ENCODE assay signal across 1 cellular context in genomic region chr1:101410048-101410878, GRCh38.
TF ChIP-seq lines count a peak whose summit lies in the region.

No MANE protein-coding gene starts in this region.

TF ChIP-seq in GM12878, 131 proteins besides CTCF, POLR2A, EP300 and RAD21 (continued from another document):
- TF ChIP-seq MYC (IDR thresholded peaks at IDR 0.05; ENCODE audit: insufficient read depth, insufficient read length, insufficient replicate concordance, low read length, severe bottlenecking) (no peak), SRF (IDR thresholded peaks at IDR 0.05; ENCODE audit: low read depth in 2 of 2, low read length in 2 of 2) (no peak), MTA3 (IDR thresholded peaks at IDR 0.05; ENCODE audit: borderline replicate concordance, low read length) (0 out of 2 replicates have a peak, but pooled peaks have one; percentile 55), ZNF274 (IDR thresholded peaks at IDR 0.05; ENCODE audit: insufficient read depth, insufficient read length) (no peak), TAF1 (IDR thresholded peaks at IDR 0.05; ENCODE audit: borderline replicate concordance, low read depth, low read length) (peak; percentile 74), SIN3A (IDR thresholded peaks at IDR 0.05; ENCODE audit: low read depth, low read length) (no peak), ASH2L (IDR thresholded peaks at IDR 0.05; ENCODE audit: borderline replicate concordance, low read depth) (no peak), BMI1 (IDR thresholded peaks at IDR 0.05; ENCODE audit: borderline replicate concordance) (peak; percentile 59; the same call in 1 of the 2 replicates), SMAD5 (IDR thresholded peaks at IDR 0.05; ENCODE audit: low read depth) (peak; percentile 87), MLLT1 (IDR thresholded peaks at IDR 0.05) (peak; percentile 87), JUNB (IDR thresholded peaks at IDR 0.05) (peak; percentile 87), ZNF24 (IDR thresholded peaks at IDR 0.05) (peak; percentile 77), NFIC (IDR thresholded peaks at IDR 0.05; ENCODE audit: low read depth, low read length) (peak; percentile 93), ZNF687 (IDR thresholded peaks at IDR 0.05) (peak; percentile 83), SMC3 (IDR thresholded peaks at IDR 0.05; ENCODE audit: borderline replicate concordance, low read length) (no peak; the same call in none of the 2 replicates), NR2F1 (conservative IDR thresholded peaks at IDR 0.05) (peak; percentile 92), MYB (IDR thresholded peaks at IDR 0.05; ENCODE audit: borderline replicate concordance, low read depth, low read length) (no peak), NFYA (IDR thresholded peaks at IDR 0.05; ENCODE audit: borderline replicate concordance, low read depth, low read length) (no peak), ZBED1 (IDR thresholded peaks at IDR 0.05; ENCODE audit: borderline replicate concordance) (peak; percentile 99)
- TF ChIP-seq, protein P1, sequence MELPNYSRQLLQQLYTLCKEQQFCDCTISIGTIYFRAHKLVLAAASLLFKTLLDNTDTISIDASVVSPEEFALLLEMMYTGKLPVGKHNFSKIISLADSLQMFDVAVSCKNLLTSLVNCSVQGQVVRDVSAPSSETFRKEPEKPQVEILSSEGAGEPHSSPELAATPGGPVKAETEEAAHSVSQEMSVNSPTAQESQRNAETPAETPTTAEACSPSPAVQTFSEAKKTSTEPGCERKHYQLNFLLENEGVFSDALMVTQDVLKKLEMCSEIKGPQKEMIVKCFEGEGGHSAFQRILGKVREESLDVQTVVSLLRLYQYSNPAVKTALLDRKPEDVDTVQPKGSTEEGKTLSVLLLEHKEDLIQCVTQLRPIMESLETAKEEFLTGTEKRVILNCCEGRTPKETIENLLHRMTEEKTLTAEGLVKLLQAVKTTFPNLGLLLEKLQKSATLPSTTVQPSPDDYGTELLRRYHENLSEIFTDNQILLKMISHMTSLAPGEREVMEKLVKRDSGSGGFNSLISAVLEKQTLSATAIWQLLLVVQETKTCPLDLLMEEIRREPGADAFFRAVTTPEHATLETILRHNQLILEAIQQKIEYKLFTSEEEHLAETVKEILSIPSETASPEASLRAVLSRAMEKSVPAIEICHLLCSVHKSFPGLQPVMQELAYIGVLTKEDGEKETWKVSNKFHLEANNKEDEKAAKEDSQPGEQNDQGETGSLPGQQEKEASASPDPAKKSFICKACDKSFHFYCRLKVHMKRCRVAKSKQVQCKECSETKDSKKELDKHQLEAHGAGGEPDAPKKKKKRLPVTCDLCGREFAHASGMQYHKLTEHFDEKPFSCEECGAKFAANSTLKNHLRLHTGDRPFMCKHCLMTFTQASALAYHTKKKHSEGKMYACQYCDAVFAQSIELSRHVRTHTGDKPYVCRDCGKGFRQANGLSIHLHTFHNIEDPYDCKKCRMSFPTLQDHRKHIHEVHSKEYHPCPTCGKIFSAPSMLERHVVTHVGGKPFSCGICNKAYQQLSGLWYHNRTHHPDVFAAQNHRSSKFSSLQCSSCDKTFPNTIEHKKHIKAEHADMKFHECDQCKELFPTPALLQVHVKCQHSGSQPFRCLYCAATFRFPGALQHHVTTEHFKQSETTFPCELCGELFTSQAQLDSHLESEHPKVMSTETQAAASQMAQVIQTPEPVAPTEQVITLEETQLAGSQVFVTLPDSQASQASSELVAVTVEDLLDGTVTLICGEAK (IDR thresholded peaks at IDR 0.05; ENCODE audit: borderline replicate concordance) = no peak
- TF ChIP-seq, protein P2, sequence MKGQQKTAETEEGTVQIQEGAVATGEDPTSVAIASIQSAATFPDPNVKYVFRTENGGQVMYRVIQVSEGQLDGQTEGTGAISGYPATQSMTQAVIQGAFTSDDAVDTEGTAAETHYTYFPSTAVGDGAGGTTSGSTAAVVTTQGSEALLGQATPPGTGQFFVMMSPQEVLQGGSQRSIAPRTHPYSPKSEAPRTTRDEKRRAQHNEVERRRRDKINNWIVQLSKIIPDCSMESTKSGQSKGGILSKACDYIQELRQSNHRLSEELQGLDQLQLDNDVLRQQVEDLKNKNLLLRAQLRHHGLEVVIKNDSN (IDR thresholded peaks at IDR 0.05; ENCODE audit: borderline replicate concordance, extremely low read length, insufficient read depth, low read depth, low read length) = no peak
- TF ChIP-seq, protein P3, sequence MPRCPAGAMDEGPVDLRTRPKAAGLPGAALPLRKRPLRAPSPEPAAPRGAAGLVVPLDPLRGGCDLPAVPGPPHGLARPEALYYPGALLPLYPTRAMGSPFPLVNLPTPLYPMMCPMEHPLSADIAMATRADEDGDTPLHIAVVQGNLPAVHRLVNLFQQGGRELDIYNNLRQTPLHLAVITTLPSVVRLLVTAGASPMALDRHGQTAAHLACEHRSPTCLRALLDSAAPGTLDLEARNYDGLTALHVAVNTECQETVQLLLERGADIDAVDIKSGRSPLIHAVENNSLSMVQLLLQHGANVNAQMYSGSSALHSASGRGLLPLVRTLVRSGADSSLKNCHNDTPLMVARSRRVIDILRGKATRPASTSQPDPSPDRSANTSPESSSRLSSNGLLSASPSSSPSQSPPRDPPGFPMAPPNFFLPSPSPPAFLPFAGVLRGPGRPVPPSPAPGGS (IDR thresholded peaks at IDR 0.05; ENCODE audit: borderline replicate concordance, insufficient read depth, low read depth, low read length, poor library complexity, severe bottlenecking) = peak; percentile 100
- TF ChIP-seq, protein P4, sequence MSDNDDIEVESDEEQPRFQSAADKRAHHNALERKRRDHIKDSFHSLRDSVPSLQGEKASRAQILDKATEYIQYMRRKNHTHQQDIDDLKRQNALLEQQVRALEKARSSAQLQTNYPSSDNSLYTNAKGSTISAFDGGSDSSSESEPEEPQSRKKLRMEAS (IDR thresholded peaks at IDR 0.05; ENCODE audit: low read depth, low read length) = no peak
- TF ChIP-seq, protein P5, sequence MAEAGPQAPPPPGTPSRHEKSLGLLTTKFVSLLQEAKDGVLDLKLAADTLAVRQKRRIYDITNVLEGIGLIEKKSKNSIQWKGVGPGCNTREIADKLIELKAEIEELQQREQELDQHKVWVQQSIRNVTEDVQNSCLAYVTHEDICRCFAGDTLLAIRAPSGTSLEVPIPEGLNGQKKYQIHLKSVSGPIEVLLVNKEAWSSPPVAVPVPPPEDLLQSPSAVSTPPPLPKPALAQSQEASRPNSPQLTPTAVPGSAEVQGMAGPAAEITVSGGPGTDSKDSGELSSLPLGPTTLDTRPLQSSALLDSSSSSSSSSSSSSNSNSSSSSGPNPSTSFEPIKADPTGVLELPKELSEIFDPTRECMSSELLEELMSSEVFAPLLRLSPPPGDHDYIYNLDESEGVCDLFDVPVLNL (IDR thresholded peaks at IDR 0.05; ENCODE audit: low read depth, low read length) = no peak
- TF ChIP-seq, protein P6, sequence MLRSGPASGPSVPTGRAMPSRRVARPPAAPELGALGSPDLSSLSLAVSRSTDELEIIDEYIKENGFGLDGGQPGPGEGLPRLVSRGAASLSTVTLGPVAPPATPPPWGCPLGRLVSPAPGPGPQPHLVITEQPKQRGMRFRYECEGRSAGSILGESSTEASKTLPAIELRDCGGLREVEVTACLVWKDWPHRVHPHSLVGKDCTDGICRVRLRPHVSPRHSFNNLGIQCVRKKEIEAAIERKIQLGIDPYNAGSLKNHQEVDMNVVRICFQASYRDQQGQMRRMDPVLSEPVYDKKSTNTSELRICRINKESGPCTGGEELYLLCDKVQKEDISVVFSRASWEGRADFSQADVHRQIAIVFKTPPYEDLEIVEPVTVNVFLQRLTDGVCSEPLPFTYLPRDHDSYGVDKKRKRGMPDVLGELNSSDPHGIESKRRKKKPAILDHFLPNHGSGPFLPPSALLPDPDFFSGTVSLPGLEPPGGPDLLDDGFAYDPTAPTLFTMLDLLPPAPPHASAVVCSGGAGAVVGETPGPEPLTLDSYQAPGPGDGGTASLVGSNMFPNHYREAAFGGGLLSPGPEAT (IDR thresholded peaks at IDR 0.05; ENCODE audit: low read depth) = peak; percentile 86
